In the genomic region with DNA sequence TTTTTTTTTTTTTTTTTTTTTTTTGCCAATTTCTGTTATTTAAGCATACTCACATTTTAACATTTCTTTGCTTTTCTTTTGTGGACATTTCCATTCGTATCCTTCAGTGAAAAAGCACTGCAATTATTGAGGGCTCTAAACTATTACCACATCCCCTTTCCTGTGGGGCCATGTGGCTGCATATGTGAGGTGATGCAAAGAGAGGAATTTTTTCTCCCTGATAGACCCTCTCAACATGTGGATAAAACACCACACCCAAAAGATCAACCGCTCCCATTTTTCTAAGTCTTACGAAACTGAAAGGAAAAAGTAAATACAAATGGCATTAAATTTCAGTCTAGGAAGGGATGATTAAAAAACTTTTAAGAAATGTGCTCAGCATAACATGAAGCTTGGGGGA, we compare ENCODE assay signal across 16 cellular contexts.
DNase-seq lines count a peak whose midpoint lies in the region; ATAC-seq and TF ChIP-seq lines count a peak whose summit lies in the region.
"Had no signal": no experiment of that assay in that cellular context is flagged by ENCODE, and none has a peak within 500 bp of the region (broad histone marks: within the 10 kb centered on the region; RNA-seq: fewer than 3 reads in every experiment).

No MANE protein-coding gene starts in this region.

- no peak overlapping the region for H3K4me3 ChIP-seq in mucosa of descending colon
- no peak overlapping the region for H3K4me3 ChIP-seq in BE2C (ENCODE audit: low read depth, low read length)

- TF ChIP-seq CTCF in mucosa of descending colon (IDR thresholded peaks at IDR 0.05), result no peak
- no peak for TF ChIP-seq CTCF in BE2C (IDR thresholded peaks at IDR 0.05; ENCODE audit: low read depth, low read length)

- DNase-seq in EH (ENCODE audit: low read depth) (peak; percentile 13), KBM-7 (peak; percentile 31), amniotic epithelial cell (ENCODE audit: low read depth) (peak; percentile 44), mucosa of descending colon (no peak), BE2C (no peak), NCI-H187 treated with DMSO at 0.1 percent for 48 hours (lab: John Stamatoyannopoulos, UW) (no peak)
- DNase-seq: activated CD4-positive, alpha-beta T cell treated with anti-CD3 and anti-CD28 coated beads for 48 hours; activated T-cell treated with anti-CD3 and anti-CD28 coated beads, Interleukin-2, amount 50 U/mL, for 24 hours; caudate nucleus; immature natural killer cell; NCI-H2081 treated with DMSO at 0.1 percent for 48 hours; NCI-H748 treated with DMSO at 0.1 percent for 48 hours; RPMI8226; substantia nigra had no signal

- in situ Hi-C loops in KBM-7 (cut with MboI; ENCODE audit: low pct_unique_long_range_greater_than_20kb, low sequenced_read_pairs), result no loop called here

- no peaks in the 10 kb centered on the region for H3K4me1 ChIP-seq in mucosa of descending colon (ENCODE audit: low read depth)
- peaks cover under 1% of the 10 kb centered on the region; the same call in 1 of the 2 replicates for H3K4me1 ChIP-seq in BE2C

- ATAC-seq in mucosa of descending colon (peak; percentile 16), HG02763 (IDR thresholded peaks at IDR 0.05; ENCODE audit: unreplicated experiment) (no peak)
- ATAC-seq: natural killer cell treated with Interleukin-12 subunit alpha and Interleukin-12 subunit beta and Interleukin-15 and Interleukin-18, amount 100 ng/mL, for 72 hours had no signal

- H3K36me3 ChIP-seq in mucosa of descending colon (ENCODE audit: low read depth), result no peaks in the 10 kb centered on the region
- peaks cover 55% of the 10 kb centered on the region for H3K36me3 ChIP-seq in BE2C

- intact Hi-C loops in mucosa of descending colon (cut with DNase I, micrococcal nuclease), result no loop called here

- H3K9me3 ChIP-seq in mucosa of descending colon (no peaks in the 10 kb centered on the region), BE2C (no peaks in the 10 kb centered on the region)

- no peaks in the 10 kb centered on the region for H3K27me3 ChIP-seq in BE2C

Comparison
In these comparisons a context has a peak if more than half of its experiments do, and no peak if none do; other contexts are left out.
1. DNase-seq: peak in EH (single experiment), KBM-7 (single experiment) and amniotic epithelial cell (single experiment); none in mucosa of descending colon (0 of 3), BE2C (single experiment) and NCI-H187 treated with DMSO at 0.1 percent for 48 hours (single experiment).